1 cellular context compared by ENCODE assay signal in genomic region chr3:53170325-53171108, GRCh38.
TF ChIP-seq lines count a peak whose summit lies in the region.

No MANE protein-coding gene starts in this region.

TF ChIP-seq in HepG2, 621 proteins besides CTCF, POLR2A, EP300 and RAD21 (continued from another document and continues in another):
- TF ChIP-seq, protein P1, sequence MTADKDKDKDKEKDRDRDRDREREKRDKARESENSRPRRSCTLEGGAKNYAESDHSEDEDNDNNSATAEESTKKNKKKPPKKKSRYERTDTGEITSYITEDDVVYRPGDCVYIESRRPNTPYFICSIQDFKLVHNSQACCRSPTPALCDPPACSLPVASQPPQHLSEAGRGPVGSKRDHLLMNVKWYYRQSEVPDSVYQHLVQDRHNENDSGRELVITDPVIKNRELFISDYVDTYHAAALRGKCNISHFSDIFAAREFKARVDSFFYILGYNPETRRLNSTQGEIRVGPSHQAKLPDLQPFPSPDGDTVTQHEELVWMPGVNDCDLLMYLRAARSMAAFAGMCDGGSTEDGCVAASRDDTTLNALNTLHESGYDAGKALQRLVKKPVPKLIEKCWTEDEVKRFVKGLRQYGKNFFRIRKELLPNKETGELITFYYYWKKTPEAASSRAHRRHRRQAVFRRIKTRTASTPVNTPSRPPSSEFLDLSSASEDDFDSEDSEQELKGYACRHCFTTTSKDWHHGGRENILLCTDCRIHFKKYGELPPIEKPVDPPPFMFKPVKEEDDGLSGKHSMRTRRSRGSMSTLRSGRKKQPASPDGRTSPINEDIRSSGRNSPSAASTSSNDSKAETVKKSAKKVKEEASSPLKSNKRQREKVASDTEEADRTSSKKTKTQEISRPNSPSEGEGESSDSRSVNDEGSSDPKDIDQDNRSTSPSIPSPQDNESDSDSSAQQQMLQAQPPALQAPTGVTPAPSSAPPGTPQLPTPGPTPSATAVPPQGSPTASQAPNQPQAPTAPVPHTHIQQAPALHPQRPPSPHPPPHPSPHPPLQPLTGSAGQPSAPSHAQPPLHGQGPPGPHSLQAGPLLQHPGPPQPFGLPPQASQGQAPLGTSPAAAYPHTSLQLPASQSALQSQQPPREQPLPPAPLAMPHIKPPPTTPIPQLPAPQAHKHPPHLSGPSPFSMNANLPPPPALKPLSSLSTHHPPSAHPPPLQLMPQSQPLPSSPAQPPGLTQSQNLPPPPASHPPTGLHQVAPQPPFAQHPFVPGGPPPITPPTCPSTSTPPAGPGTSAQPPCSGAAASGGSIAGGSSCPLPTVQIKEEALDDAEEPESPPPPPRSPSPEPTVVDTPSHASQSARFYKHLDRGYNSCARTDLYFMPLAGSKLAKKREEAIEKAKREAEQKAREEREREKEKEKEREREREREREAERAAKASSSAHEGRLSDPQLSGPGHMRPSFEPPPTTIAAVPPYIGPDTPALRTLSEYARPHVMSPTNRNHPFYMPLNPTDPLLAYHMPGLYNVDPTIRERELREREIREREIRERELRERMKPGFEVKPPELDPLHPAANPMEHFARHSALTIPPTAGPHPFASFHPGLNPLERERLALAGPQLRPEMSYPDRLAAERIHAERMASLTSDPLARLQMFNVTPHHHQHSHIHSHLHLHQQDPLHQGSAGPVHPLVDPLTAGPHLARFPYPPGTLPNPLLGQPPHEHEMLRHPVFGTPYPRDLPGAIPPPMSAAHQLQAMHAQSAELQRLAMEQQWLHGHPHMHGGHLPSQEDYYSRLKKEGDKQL (CRISPR knock-in tag; IDR thresholded peaks at IDR 0.05; ENCODE audit: low read depth): no peak
- TF ChIP-seq SRSF1 (optimal IDR thresholded peaks at IDR 0.05; ENCODE audit: low read depth, low read length) (peak; percentile 62), ZFX (CRISPR knock-in tag; IDR thresholded peaks at IDR 0.05; ENCODE audit: low read depth) (peak; percentile 61), ARNTL (CRISPR knock-in tag; IDR thresholded peaks at IDR 0.05) (peak; percentile 67; the same call in 1 of the 2 replicates), ZNF619 (CRISPR knock-in tag; IDR thresholded peaks at IDR 0.05) (peak; percentile 20; the same call in 1 of the 2 replicates), ZSCAN21 (CRISPR knock-in tag; IDR thresholded peaks at IDR 0.05; ENCODE audit: borderline replicate concordance) (no peak), RFXANK (CRISPR knock-in tag; IDR thresholded peaks at IDR 0.05) (no peak), SAP130 (CRISPR knock-in tag; IDR thresholded peaks at IDR 0.05; ENCODE audit: low read depth) (peak; percentile 54), ZNF280B (CRISPR knock-in tag; IDR thresholded peaks at IDR 0.05; ENCODE audit: borderline replicate concordance) (no peak), NRL (CRISPR knock-in tag; IDR thresholded peaks at IDR 0.05; ENCODE audit: borderline replicate concordance) (no peak; the same call in 1 of the 2 replicates), WIZ (CRISPR knock-in tag; IDR thresholded peaks at IDR 0.05) (peak; percentile 7; the same call in 1 of the 2 replicates), ZBTB7B (CRISPR knock-in tag; IDR thresholded peaks at IDR 0.05) (peak; percentile 50; the same call in 1 of the 2 replicates), ZNF296 (CRISPR knock-in tag; conservative IDR thresholded peaks at IDR 0.05) (no peak), TRIM22 (IDR thresholded peaks at IDR 0.05) (no peak), RFX3 (CRISPR knock-in tag; IDR thresholded peaks at IDR 0.05) (no peak), ZNF672 (CRISPR knock-in tag; IDR thresholded peaks at IDR 0.05) (no peak), ZNF570 (CRISPR knock-in tag; IDR thresholded peaks at IDR 0.05; ENCODE audit: borderline replicate concordance) (no peak), RARA (CRISPR knock-in tag; IDR thresholded peaks at IDR 0.05) (peak; percentile 40; the same call in 1 of the 2 replicates), PATZ1 (CRISPR knock-in tag; IDR thresholded peaks at IDR 0.05) (peak; percentile 78), ZNF460 (CRISPR knock-in tag; IDR thresholded peaks at IDR 0.05; ENCODE audit: borderline replicate concordance) (no peak), POLR2AphosphoS5 (IDR thresholded peaks at IDR 0.05; ENCODE audit: low read depth, low read length) (peak; percentile 27; the same call in 1 of the 2 replicates), KDM6A (CRISPR knock-in tag; IDR thresholded peaks at IDR 0.05; ENCODE audit: low read depth) (peak; percentile 54; the same call in 1 of the 2 replicates), BRD4 (CRISPR knock-in tag; IDR thresholded peaks at IDR 0.05) (peak; percentile 80; the same call in 1 of the 2 replicates), ZNF766 (CRISPR knock-in tag; IDR thresholded peaks at IDR 0.05; ENCODE audit: borderline replicate concordance) (0 out of 2 replicates have a peak, but pooled peaks have one; percentile 58), HOXA5 (CRISPR knock-in tag; IDR thresholded peaks at IDR 0.05) (0 out of 2 replicates have a peak, but pooled peaks have one; percentile 36), CBX5 (CRISPR knock-in tag; IDR thresholded peaks at IDR 0.05; ENCODE audit: borderline replicate concordance) (peak; percentile 42; the same call in 1 of the 2 replicates), HNF4G (IDR thresholded peaks at IDR 0.05; ENCODE audit: borderline replicate concordance, low read depth, low read length) (peak; percentile 75; the same call in 1 of the 2 replicates), HNF4G (CRISPR knock-in tag; IDR thresholded peaks at IDR 0.05; ENCODE audit: borderline replicate concordance, low read depth) (peak; percentile 90), ATF7 (IDR thresholded peaks at IDR 0.05) (no peak), ATF7 (CRISPR knock-in tag; IDR thresholded peaks at IDR 0.05) (0 out of 2 replicates have a peak, but pooled peaks have one; percentile 18), NR2F6 (IDR thresholded peaks at IDR 0.05) (peak; percentile 86), NR2F6 (CRISPR knock-in tag; IDR thresholded peaks at IDR 0.05) (peak; percentile 86)
- TF ChIP-seq, protein P2, sequence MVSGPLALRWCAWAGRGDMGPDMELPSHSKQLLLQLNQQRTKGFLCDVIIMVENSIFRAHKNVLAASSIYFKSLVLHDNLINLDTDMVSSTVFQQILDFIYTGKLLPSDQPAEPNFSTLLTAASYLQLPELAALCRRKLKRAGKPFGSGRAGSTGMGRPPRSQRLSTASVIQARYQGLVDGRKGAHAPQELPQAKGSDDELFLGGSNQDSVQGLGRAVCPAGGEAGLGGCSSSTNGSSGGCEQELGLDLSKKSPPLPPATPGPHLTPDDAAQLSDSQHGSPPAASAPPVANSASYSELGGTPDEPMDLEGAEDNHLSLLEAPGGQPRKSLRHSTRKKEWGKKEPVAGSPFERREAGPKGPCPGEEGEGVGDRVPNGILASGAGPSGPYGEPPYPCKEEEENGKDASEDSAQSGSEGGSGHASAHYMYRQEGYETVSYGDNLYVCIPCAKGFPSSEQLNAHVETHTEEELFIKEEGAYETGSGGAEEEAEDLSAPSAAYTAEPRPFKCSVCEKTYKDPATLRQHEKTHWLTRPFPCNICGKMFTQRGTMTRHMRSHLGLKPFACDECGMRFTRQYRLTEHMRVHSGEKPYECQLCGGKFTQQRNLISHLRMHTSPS (CRISPR knock-in tag; IDR thresholded peaks at IDR 0.05; ENCODE audit: low read depth): peak; percentile 93
- TF ChIP-seq, protein P3, sequence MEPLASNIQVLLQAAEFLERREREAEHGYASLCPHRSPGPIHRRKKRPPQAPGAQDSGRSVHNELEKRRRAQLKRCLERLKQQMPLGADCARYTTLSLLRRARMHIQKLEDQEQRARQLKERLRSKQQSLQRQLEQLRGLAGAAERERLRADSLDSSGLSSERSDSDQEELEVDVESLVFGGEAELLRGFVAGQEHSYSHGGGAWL (CRISPR knock-in tag; IDR thresholded peaks at IDR 0.05): no peak
- TF ChIP-seq, protein P4, sequence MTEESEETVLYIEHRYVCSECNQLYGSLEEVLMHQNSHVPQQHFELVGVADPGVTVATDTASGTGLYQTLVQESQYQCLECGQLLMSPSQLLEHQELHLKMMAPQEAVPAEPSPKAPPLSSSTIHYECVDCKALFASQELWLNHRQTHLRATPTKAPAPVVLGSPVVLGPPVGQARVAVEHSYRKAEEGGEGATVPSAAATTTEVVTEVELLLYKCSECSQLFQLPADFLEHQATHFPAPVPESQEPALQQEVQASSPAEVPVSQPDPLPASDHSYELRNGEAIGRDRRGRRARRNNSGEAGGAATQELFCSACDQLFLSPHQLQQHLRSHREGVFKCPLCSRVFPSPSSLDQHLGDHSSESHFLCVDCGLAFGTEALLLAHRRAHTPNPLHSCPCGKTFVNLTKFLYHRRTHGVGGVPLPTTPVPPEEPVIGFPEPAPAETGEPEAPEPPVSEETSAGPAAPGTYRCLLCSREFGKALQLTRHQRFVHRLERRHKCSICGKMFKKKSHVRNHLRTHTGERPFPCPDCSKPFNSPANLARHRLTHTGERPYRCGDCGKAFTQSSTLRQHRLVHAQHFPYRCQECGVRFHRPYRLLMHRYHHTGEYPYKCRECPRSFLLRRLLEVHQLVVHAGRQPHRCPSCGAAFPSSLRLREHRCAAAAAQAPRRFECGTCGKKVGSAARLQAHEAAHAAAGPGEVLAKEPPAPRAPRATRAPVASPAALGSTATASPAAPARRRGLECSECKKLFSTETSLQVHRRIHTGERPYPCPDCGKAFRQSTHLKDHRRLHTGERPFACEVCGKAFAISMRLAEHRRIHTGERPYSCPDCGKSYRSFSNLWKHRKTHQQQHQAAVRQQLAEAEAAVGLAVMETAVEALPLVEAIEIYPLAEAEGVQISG (CRISPR knock-in tag; IDR thresholded peaks at IDR 0.05): 0 out of 2 replicates have a peak, but pooled peaks have one; percentile 17
- TF ChIP-seq, protein P5, sequence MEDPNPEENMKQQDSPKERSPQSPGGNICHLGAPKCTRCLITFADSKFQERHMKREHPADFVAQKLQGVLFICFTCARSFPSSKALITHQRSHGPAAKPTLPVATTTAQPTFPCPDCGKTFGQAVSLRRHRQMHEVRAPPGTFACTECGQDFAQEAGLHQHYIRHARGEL (CRISPR knock-in tag; IDR thresholded peaks at IDR 0.05): no peak
- TF ChIP-seq, protein P6, sequence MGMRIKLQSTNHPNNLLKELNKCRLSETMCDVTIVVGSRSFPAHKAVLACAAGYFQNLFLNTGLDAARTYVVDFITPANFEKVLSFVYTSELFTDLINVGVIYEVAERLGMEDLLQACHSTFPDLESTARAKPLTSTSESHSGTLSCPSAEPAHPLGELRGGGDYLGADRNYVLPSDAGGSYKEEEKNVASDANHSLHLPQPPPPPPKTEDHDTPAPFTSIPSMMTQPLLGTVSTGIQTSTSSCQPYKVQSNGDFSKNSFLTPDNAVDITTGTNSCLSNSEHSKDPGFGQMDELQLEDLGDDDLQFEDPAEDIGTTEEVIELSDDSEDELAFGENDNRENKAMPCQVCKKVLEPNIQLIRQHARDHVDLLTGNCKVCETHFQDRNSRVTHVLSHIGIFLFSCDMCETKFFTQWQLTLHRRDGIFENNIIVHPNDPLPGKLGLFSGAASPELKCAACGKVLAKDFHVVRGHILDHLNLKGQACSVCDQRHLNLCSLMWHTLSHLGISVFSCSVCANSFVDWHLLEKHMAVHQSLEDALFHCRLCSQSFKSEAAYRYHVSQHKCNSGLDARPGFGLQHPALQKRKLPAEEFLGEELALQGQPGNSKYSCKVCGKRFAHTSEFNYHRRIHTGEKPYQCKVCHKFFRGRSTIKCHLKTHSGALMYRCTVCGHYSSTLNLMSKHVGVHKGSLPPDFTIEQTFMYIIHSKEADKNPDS (CRISPR knock-in tag; IDR thresholded peaks at IDR 0.05): no peak
- TF ChIP-seq, protein P7, sequence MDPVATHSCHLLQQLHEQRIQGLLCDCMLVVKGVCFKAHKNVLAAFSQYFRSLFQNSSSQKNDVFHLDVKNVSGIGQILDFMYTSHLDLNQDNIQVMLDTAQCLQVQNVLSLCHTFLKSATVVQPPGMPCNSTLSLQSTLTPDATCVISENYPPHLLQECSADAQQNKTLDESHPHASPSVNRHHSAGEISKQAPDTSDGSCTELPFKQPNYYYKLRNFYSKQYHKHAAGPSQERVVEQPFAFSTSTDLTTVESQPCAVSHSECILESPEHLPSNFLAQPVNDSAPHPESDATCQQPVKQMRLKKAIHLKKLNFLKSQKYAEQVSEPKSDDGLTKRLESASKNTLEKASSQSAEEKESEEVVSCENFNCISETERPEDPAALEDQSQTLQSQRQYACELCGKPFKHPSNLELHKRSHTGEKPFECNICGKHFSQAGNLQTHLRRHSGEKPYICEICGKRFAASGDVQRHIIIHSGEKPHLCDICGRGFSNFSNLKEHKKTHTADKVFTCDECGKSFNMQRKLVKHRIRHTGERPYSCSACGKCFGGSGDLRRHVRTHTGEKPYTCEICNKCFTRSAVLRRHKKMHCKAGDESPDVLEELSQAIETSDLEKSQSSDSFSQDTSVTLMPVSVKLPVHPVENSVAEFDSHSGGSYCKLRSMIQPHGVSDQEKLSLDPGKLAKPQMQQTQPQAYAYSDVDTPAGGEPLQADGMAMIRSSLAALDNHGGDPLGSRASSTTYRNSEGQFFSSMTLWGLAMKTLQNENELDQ (CRISPR knock-in tag; IDR thresholded peaks at IDR 0.05; ENCODE audit: borderline replicate concordance): no peak
